Comparison of ENCODE assay signal across 21 cellular contexts in genomic region chr7:15433154-15433553, GRCh38.
DNase-seq lines count a peak whose midpoint lies in the region; ATAC-seq and TF ChIP-seq lines count a peak whose summit lies in the region.
"Had no signal": no experiment of that assay in that cellular context is flagged by ENCODE, and none has a peak within 500 bp of the region (broad histone marks: within the 10 kb centered on the region; RNA-seq: fewer than 3 reads in every experiment).

No MANE protein-coding gene starts in this region.

- no peak for TF ChIP-seq CTCF in nephron progenitor cell (IDR thresholded peaks at IDR 0.05)

- no peak for ATAC-seq in HG03039 (IDR thresholded peaks at IDR 0.05; ENCODE audit: unreplicated experiment)
- no peak for ATAC-seq in GM19467 (IDR thresholded peaks at IDR 0.05; ENCODE audit: unreplicated experiment)
- ATAC-seq: activated CD4-positive, CD25-positive, alpha-beta regulatory T cell treated with anti-CD3 and anti-CD28 coated beads, Interleukin-2, amount 50 U/mL, for 24 hours; stimulated activated naive CD8-positive, alpha-beta T cell treated with anti-CD3 and anti-CD28 coated beads, Interleukin-15, Interleukin-2, amounts not matched to agents 100 U/mL and 50 U/mL, for 24 hours had no signal

- H3K36me3 Mint-ChIP-seq in nephron progenitor cell (ENCODE audit: low read depth), result peaks cover 4% of the 10 kb centered on the region
- H3K36me3 Mint-ChIP-seq: neural progenitor cell had no signal

- no peaks in the 10 kb centered on the region for H3K27me3 Mint-ChIP-seq in nephron progenitor cell (ENCODE audit: low read depth, poor library complexity)
- H3K27me3 Mint-ChIP-seq: activated CD4-positive, alpha-beta memory T cell treated with anti-CD3 and anti-CD28 coated beads, Interleukin-2, amount 10 ng/mL, durations not matched to agents 7 days and 5 days; progenitor cell of endocrine pancreas had no signal

- peak; percentile 86 for DNase-seq in NCI-H1092 (lab: John Stamatoyannopoulos, UW)
- peak; percentile 68 to 71 for DNase-seq in NCI-H1930 (lab: John Stamatoyannopoulos, UW)
- peak; percentile 69 for DNase-seq in NCI-H345 treated with DMSO at 0.1 percent for 48 hours (lab: John Stamatoyannopoulos, UW; ENCODE audit: unreplicated experiment)
- DNase-seq in nephron progenitor cell, result no peak
- no peak for DNase-seq in iPS-NIHi11 (ENCODE audit: low spot score)
- DNase-seq: activated CD4-positive, alpha-beta memory T cell treated with anti-CD3 and anti-CD28 coated beads, Interleukin-2, amount 10 ng/mL, durations not matched to agents 7 days and 5 days; activated effector memory CD4-positive, alpha-beta T cell treated with anti-CD3 and anti-CD28 coated beads, Interleukin-2, amount 50 U/mL, for 16 hours; activated T-cell treated with anti-CD3 and anti-CD28 coated beads for 4 hours; GM23248; kidney; mammary epithelial cell; NCI-H187 treated with DMSO at 0.1 percent for 48 hours; NK-92 treated with Interleukin-12 subunit alpha and Interleukin-12 subunit beta, amount 100 ng/mL, for 24 hours; SIG-M5; sigmoid colon; stimulated activated naive CD8-positive, alpha-beta T cell treated with anti-CD3 and anti-CD28 coated beads, Interleukin-15, Interleukin-2, amounts not matched to agents 100 U/mL and 50 U/mL, for 24 hours had no signal

- peak overlapping the region; percentile 76 for H3K27ac Mint-ChIP-seq in nephron progenitor cell
- H3K27ac Mint-ChIP-seq: activated CD4-positive, alpha-beta memory T cell treated with anti-CD3 and anti-CD28 coated beads, Interleukin-2, amount 10 ng/mL, durations not matched to agents 7 days and 5 days; neural progenitor cell; progenitor cell of endocrine pancreas had no signal

- H3K4me1 Mint-ChIP-seq in nephron progenitor cell, result peaks cover 13% of the 10 kb centered on the region
- H3K4me1 Mint-ChIP-seq: activated CD4-positive, alpha-beta memory T cell treated with anti-CD3 and anti-CD28 coated beads, Interleukin-2, amount 10 ng/mL, durations not matched to agents 7 days and 5 days; neural progenitor cell had no signal

- H3K9me3 Mint-ChIP-seq in nephron progenitor cell, result peaks cover 5% of the 10 kb centered on the region
- H3K9me3 Mint-ChIP-seq: activated CD4-positive, alpha-beta memory T cell treated with anti-CD3 and anti-CD28 coated beads, Interleukin-2, amount 10 ng/mL, durations not matched to agents 7 days and 5 days; neural progenitor cell had no signal

- H3K4me3 Mint-ChIP-seq in nephron progenitor cell, result no peak overlapping the region
- H3K4me3 Mint-ChIP-seq: activated CD4-positive, alpha-beta memory T cell treated with anti-CD3 and anti-CD28 coated beads, Interleukin-2, amount 10 ng/mL, durations not matched to agents 7 days and 5 days; neural progenitor cell had no signal

Comparison
In these comparisons a context has a peak if more than half of its experiments do, and no peak if none do; other contexts are left out.
1. DNase-seq: peak in NCI-H1092 (single experiment), NCI-H1930 (2 of 2) and NCI-H345 treated with DMSO at 0.1 percent for 48 hours (single experiment); none in nephron progenitor cell (single experiment) and iPS-NIHi11 (single experiment).